In the genomic region with DNA sequence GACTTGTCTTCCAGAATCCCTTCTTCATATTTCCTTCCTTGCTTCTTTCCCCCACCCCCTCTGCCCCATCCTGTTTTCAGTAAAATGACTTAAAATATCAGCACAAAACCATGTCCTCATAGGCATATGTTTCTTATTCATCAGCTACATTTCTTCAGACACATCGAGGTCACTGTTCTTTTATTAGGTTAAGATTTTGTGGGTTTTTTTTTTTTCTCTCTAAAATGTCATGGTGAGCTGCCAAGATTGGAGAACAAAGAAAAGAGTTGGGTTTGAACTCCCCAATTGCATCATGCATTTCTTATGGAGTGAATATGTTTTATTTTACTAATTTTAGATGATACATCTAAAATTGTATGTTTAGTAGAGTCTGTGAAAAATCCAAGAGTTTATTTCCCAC, we compare ENCODE assay signal across 2 cellular contexts.
TF ChIP-seq lines count a peak whose summit lies in the region.

No MANE protein-coding gene starts in this region.

TF ChIP-seq in GM23338, 12 proteins besides CTCF, POLR2A, EP300 and RAD21 (continues in another document):
- TF ChIP-seq, protein P1, sequence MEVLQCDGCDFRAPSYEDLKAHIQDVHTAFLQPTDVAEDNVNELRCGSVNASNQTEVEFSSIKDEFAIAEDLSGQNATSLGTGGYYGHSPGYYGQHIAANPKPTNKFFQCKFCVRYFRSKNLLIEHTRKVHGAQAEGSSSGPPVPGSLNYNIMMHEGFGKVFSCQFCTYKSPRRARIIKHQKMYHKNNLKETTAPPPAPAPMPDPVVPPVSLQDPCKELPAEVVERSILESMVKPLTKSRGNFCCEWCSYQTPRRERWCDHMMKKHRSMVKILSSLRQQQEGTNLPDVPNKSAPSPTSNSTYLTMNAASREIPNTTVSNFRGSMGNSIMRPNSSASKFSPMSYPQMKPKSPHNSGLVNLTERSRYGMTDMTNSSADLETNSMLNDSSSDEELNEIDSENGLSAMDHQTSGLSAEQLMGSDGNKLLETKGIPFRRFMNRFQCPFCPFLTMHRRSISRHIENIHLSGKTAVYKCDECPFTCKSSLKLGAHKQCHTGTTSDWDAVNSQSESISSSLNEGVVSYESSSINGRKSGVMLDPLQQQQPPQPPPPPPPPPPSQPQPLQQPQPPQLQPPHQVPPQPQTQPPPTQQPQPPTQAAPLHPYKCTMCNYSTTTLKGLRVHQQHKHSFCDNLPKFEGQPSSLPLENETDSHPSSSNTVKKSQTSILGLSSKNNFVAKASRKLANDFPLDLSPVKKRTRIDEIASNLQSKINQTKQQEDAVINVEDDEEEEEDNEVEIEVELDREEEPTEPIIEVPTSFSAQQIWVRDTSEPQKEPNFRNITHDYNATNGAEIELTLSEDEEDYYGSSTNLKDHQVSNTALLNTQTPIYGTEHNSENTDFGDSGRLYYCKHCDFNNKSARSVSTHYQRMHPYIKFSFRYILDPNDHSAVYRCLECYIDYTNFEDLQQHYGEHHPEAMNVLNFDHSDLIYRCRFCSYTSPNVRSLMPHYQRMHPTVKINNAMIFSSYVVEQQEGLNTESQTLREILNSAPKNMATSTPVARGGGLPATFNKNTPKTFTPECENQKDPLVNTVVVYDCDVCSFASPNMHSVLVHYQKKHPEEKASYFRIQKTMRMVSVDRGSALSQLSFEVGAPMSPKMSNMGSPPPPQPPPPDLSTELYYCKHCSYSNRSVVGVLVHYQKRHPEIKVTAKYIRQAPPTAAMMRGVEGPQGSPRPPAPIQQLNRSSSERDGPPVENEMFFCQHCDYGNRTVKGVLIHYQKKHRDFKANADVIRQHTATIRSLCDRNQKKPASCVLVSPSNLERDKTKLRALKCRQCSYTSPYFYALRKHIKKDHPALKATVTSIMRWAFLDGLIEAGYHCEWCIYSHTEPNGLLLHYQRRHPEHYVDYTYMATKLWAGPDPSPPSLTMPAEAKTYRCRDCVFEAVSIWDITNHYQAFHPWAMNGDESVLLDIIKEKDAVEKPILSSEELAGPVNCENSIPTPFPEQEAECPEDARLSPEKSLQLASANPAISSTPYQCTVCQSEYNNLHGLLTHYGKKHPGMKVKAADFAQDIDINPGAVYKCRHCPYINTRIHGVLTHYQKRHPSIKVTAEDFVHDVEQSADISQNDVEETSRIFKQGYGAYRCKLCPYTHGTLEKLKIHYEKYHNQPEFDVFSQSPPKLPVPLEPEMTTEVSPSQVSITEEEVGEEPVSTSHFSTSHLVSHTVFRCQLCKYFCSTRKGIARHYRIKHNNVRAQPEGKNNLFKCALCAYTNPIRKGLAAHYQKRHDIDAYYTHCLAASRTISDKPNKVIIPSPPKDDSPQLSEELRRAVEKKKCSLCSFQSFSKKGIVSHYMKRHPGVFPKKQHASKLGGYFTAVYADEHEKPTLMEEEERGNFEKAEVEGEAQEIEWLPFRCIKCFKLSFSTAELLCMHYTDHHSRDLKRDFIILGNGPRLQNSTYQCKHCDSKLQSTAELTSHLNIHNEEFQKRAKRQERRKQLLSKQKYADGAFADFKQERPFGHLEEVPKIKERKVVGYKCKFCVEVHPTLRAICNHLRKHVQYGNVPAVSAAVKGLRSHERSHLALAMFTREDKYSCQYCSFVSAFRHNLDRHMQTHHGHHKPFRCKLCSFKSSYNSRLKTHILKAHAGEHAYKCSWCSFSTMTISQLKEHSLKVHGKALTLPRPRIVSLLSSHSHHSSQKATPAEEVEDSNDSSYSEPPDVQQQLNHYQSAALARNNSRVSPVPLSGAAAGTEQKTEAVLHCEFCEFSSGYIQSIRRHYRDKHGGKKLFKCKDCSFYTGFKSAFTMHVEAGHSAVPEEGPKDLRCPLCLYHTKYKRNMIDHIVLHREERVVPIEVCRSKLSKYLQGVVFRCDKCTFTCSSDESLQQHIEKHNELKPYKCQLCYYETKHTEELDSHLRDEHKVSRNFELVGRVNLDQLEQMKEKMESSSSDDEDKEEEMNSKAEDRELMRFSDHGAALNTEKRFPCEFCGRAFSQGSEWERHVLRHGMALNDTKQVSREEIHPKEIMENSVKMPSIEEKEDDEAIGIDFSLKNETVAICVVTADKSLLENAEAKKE (CRISPR knock-in tag; IDR thresholded peaks at IDR 0.05) = no peak
- TF ChIP-seq CREB1 (CRISPR knock-in tag; IDR thresholded peaks at IDR 0.05; ENCODE audit: low read depth) (no peak), ZNF331 (CRISPR knock-in tag; IDR thresholded peaks at IDR 0.05; ENCODE audit: low read depth) (no peak), STAT1 (IDR thresholded peaks at IDR 0.05; ENCODE audit: unreplicated experiment) (no peak), NANOG (IDR thresholded peaks at IDR 0.05; ENCODE audit: borderline replicate concordance) (no peak), EZH2phosphoT487 (IDR thresholded peaks at IDR 0.05; ENCODE audit: unreplicated experiment) (no peak), POLR2AphosphoS5 (IDR thresholded peaks at IDR 0.05; ENCODE audit: low read depth) (no peak), EZH2 (IDR thresholded peaks at IDR 0.05; ENCODE audit: low read depth, unreplicated experiment) (no peak), ZNF114 (CRISPR knock-in tag; IDR thresholded peaks at IDR 0.05) (no peak), JUNB (IDR thresholded peaks at IDR 0.05; ENCODE audit: unreplicated experiment) (no peak)
- TF ChIP-seq, protein P2, sequence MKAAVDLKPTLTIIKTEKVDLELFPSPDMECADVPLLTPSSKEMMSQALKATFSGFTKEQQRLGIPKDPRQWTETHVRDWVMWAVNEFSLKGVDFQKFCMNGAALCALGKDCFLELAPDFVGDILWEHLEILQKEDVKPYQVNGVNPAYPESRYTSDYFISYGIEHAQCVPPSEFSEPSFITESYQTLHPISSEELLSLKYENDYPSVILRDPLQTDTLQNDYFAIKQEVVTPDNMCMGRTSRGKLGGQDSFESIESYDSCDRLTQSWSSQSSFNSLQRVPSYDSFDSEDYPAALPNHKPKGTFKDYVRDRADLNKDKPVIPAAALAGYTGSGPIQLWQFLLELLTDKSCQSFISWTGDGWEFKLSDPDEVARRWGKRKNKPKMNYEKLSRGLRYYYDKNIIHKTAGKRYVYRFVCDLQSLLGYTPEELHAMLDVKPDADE (IDR thresholded peaks at IDR 0.05) = no peak

TF ChIP-seq in liver, 16 proteins besides CTCF, POLR2A, EP300 and RAD21 (continued from another document):
- TF ChIP-seq, protein P3, sequence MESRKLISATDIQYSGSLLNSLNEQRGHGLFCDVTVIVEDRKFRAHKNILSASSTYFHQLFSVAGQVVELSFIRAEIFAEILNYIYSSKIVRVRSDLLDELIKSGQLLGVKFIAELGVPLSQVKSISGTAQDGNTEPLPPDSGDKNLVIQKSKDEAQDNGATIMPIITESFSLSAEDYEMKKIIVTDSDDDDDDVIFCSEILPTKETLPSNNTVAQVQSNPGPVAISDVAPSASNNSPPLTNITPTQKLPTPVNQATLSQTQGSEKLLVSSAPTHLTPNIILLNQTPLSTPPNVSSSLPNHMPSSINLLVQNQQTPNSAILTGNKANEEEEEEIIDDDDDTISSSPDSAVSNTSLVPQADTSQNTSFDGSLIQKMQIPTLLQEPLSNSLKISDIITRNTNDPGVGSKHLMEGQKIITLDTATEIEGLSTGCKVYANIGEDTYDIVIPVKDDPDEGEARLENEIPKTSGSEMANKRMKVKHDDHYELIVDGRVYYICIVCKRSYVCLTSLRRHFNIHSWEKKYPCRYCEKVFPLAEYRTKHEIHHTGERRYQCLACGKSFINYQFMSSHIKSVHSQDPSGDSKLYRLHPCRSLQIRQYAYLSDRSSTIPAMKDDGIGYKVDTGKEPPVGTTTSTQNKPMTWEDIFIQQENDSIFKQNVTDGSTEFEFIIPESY (IDR thresholded peaks at IDR 0.05) = no peak
- TF ChIP-seq, protein P4, sequence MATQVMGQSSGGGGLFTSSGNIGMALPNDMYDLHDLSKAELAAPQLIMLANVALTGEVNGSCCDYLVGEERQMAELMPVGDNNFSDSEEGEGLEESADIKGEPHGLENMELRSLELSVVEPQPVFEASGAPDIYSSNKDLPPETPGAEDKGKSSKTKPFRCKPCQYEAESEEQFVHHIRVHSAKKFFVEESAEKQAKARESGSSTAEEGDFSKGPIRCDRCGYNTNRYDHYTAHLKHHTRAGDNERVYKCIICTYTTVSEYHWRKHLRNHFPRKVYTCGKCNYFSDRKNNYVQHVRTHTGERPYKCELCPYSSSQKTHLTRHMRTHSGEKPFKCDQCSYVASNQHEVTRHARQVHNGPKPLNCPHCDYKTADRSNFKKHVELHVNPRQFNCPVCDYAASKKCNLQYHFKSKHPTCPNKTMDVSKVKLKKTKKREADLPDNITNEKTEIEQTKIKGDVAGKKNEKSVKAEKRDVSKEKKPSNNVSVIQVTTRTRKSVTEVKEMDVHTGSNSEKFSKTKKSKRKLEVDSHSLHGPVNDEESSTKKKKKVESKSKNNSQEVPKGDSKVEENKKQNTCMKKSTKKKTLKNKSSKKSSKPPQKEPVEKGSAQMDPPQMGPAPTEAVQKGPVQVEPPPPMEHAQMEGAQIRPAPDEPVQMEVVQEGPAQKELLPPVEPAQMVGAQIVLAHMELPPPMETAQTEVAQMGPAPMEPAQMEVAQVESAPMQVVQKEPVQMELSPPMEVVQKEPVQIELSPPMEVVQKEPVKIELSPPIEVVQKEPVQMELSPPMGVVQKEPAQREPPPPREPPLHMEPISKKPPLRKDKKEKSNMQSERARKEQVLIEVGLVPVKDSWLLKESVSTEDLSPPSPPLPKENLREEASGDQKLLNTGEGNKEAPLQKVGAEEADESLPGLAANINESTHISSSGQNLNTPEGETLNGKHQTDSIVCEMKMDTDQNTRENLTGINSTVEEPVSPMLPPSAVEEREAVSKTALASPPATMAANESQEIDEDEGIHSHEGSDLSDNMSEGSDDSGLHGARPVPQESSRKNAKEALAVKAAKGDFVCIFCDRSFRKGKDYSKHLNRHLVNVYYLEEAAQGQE (IDR thresholded peaks at IDR 0.05) = no peak
- TF ChIP-seq TAF1 (conservative IDR thresholded peaks at IDR 0.05) = no peak
- TF ChIP-seq, protein P5, sequence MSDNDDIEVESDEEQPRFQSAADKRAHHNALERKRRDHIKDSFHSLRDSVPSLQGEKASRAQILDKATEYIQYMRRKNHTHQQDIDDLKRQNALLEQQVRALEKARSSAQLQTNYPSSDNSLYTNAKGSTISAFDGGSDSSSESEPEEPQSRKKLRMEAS (IDR thresholded peaks at IDR 0.05) = no peak
- TF ChIP-seq NR2F2 (IDR thresholded peaks at IDR 0.05) = no peak
